Comparison of ENCODE assay signal across 22 cellular contexts in the genomic region with DNA sequence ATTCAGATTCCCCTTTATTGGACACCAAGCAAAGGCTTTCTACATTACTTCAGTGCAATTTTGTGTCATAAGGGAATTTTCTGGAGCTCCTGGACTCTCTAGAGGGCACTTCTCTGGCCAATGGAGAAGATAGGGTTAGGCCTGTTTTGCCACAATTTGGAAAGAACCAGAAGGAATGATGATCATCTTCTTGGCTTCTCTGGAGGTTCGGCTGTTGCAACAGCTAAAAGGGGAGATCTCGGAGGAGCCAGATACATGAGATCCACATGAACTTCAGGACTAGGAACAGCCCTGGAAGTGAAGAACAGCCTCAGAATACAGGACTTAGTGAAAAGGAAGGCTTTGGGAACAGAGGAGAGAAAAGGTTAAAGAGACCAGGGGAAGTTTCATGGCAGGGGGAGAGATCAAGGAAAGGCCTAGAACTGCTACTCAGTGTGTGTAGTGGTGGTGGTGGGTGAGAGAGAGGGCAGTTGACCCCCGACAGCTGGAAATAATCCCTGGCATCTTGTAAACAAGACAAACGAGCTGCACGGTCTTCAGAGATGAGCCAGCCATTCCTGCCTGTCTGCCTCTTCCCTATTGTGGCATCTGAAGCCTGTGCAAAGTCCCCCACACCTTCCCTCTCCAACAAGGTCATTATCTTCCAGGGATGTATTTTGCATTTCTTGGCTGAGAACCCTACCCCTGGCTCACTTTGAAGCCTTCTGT.
DNase-seq lines count a peak whose midpoint lies in the region; ATAC-seq, FAIRE-seq and TF ChIP-seq lines count a peak whose summit lies in the region.
"Had no signal": no experiment of that assay in that cellular context is flagged by ENCODE, and none has a peak within 500 bp of the region (broad histone marks: within the 10 kb centered on the region; RNA-seq: fewer than 3 reads in every experiment).

No MANE protein-coding gene starts in this region.

- H3K79me2 ChIP-seq in trophoblast cell (ENCODE audit: control insufficient read depth, insufficient read depth, low read length, poor library complexity): no peaks in the 10 kb centered on the region
- H3K79me2 ChIP-seq in neural progenitor cell (ENCODE audit: low read depth): no peaks in the 10 kb centered on the region

- H3K9ac ChIP-seq in trophoblast cell (ENCODE audit: low read length): no peak overlapping the region
- no peak overlapping the region for H3K9ac ChIP-seq in neural progenitor cell

- H3K4ac ChIP-seq in trophoblast cell (ENCODE audit: low read depth, low read length): peak overlapping the region; percentile 47

- DNase-seq in AG10803 (ENCODE audit: low read depth) (peak; percentile 40), RWPE2 (ENCODE audit: low spot score) (no peak), fibroblast of peridontal ligament (ENCODE audit: extremely low read depth) (peak; percentile 27), trophoblast cell (no peak), foreskin fibroblast (no peak), neural progenitor cell (ENCODE audit: low spot score) (no peak), SIG-M5 (lab: John Stamatoyannopoulos, UW) (no peak), small intestine (no peak)
- DNase-seq: activated CD4-positive, CD25-positive, alpha-beta regulatory T cell; activated T-cell treated with anti-CD3 and anti-CD28 coated beads, Interleukin-2, amount 50 U/mL, for 48 hours; CD8-positive, alpha-beta memory T cell; DND-41; H9; NCI-H1417; NCI-H2171; NCI-H748 treated with DMSO at 0.1 percent for 48 hours; OCI-M1; pancreas; stimulated activated CD4-positive, alpha-beta T cell treated with anti-CD3 and anti-CD28 coated beads, Interleukin-4, amount 100 ng/mL, for 24 hours had no signal

- peak overlapping the region; percentile 75 for H4K91ac ChIP-seq in trophoblast cell (ENCODE audit: low read depth, low read length)

- WGBS in trophoblast cell (ENCODE audit: extremely low coverage, insufficient coverage, insufficient read length): no CpG with 5 or more reads among the region's 5 CpGs
- WGBS in small intestine, 3 donors: 77 to 84% (median 78%) methylated on average over 5 of the region's 5 CpGs

- peak overlapping the region; percentile 8 for H2AFZ ChIP-seq in trophoblast cell (ENCODE audit: insufficient read depth, low read length, poor library complexity)
- no peak overlapping the region for H2AFZ ChIP-seq in neural progenitor cell (replicated peaks)

- no peak for ATAC-seq in RWPE2 (ENCODE audit: low read depth)
- ATAC-seq: pancreas had no signal

- H3K23ac ChIP-seq in trophoblast cell (ENCODE audit: low read length): no peak overlapping the region

- H3K9me3 ChIP-seq in RWPE2 (ENCODE audit: severe bottlenecking) (no peaks in the 10 kb centered on the region), trophoblast cell (ENCODE audit: insufficient read depth, low read depth, low read length) (peaks cover 3% of the 10 kb centered on the region), neural progenitor cell (ENCODE audit: low read depth) (no peaks in the 10 kb centered on the region), small intestine (ENCODE audit: control insufficient read depth, low read depth) (no peaks in the 10 kb centered on the region)
- H3K9me3 ChIP-seq: pancreas had no signal

- peak overlapping the region; percentile 19 for H3K18ac ChIP-seq in trophoblast cell (ENCODE audit: low read length)

- peaks cover 4% of the 10 kb centered on the region for H3K27me3 Mint-ChIP-seq in neural progenitor cell (ENCODE audit: insufficient read depth, low read depth)
- H3K27me3 Mint-ChIP-seq: activated naive CD8-positive, alpha-beta T cell; CD8-positive, alpha-beta memory T cell; dendritic cell treated with granulocyte-macrophage colony-stimulating factor and Interleukin-4, amounts not matched to agents 40 ng/mL and 50 ng/mL, for 4 days had no signal

- H3K27me3 ChIP-seq in RWPE2 (ENCODE audit: insufficient read depth, poor library complexity, severe bottlenecking) (no peaks in the 10 kb centered on the region), trophoblast cell (ENCODE audit: insufficient read depth, low read length) (no peaks in the 10 kb centered on the region), neural progenitor cell (no peaks in the 10 kb centered on the region), small intestine (ENCODE audit: control insufficient read depth in 2 of 2, insufficient read depth in 2 of 2, low read length in 2 of 2) (no peaks in the 10 kb centered on the region)
- H3K27me3 ChIP-seq: pancreas had no signal

- no peak for TF ChIP-seq CTCF in AG10803 (conservative IDR thresholded peaks at IDR 0.05; ENCODE audit: low read length)
- no peak for TF ChIP-seq CTCF in RWPE2 (IDR thresholded peaks at IDR 0.05; ENCODE audit: poor library complexity, severe bottlenecking)
- TF ChIP-seq CTCF in foreskin fibroblast (IDR thresholded peaks at IDR 0.05; ENCODE audit: low read depth, low read length): no peak
- no peak for TF ChIP-seq CTCF in neural progenitor cell (IDR thresholded peaks at IDR 0.05)

- H3K4me2 ChIP-seq in trophoblast cell (ENCODE audit: low read length): no peak overlapping the region
- H3K4me2 ChIP-seq in neural progenitor cell: no peak overlapping the region

- H3K27ac Mint-ChIP-seq in neural progenitor cell: no peak overlapping the region
- H3K27ac Mint-ChIP-seq: activated naive CD8-positive, alpha-beta T cell; dendritic cell treated with granulocyte-macrophage colony-stimulating factor and Interleukin-4, amounts not matched to agents 40 ng/mL and 50 ng/mL, for 4 days had no signal

- H2BK12ac ChIP-seq in trophoblast cell (ENCODE audit: low read length): peak overlapping the region; percentile 75

- H3K4me3 ChIP-seq in AG10803 (ENCODE audit: low read length): no peak overlapping the region
- no peak overlapping the region for H3K4me3 ChIP-seq in RWPE2 (ENCODE audit: severe bottlenecking)
- H3K4me3 ChIP-seq in trophoblast cell (ENCODE audit: low read depth, low read length): no peak overlapping the region
- H3K4me3 ChIP-seq in foreskin fibroblast (ENCODE audit: low read depth in 1 of 2, low read length in 2 of 2): no peak overlapping the region
- H3K4me3 ChIP-seq in neural progenitor cell: no peak overlapping the region
- no peak overlapping the region for H3K4me3 ChIP-seq in small intestine (ENCODE audit: low read depth in 1 of 2, low read length in 2 of 2)
- H3K4me3 ChIP-seq: pancreas, SK-N-MC had no signal

- no peaks in the 10 kb centered on the region for H4K20me1 ChIP-seq in neural progenitor cell (ENCODE audit: low read depth)

- no peaks in the 10 kb centered on the region for H3F3A ChIP-seq in neural progenitor cell (ENCODE audit: low read depth)

- peaks cover 22% of the 10 kb centered on the region for H3K4me1 ChIP-seq in RWPE2 (ENCODE audit: insufficient read depth, poor library complexity, severe bottlenecking)
- H3K4me1 ChIP-seq in trophoblast cell (ENCODE audit: control insufficient read depth in 1 of 2, insufficient read depth in 2 of 2, low read length in 2 of 2): peaks cover 18 to 19% of the 10 kb centered on the region in 2 experiments
- H3K4me1 ChIP-seq in neural progenitor cell: peaks cover 18% of the 10 kb centered on the region
- no peaks in the 10 kb centered on the region for H3K4me1 ChIP-seq in small intestine (ENCODE audit: control insufficient read depth in 2 of 2, insufficient read depth in 1 of 2, low read depth in 1 of 2, low read length in 1 of 2)

- H4K8ac ChIP-seq in trophoblast cell (ENCODE audit: low read depth, low read length): peak overlapping the region; percentile 4

- peak overlapping the region; percentile 58 for H2BK5ac ChIP-seq in trophoblast cell (ENCODE audit: low read depth, low read length, poor library complexity)

- H3K27ac ChIP-seq in RWPE2 (ENCODE audit: poor library complexity, severe bottlenecking) (peak overlapping the region; percentile 70), trophoblast cell (ENCODE audit: low read depth, low read length) (no peak overlapping the region), neural progenitor cell (no peak overlapping the region), small intestine (ENCODE audit: low read depth in 1 of 2, low read length in 1 of 2) (peak overlapping the region in 1 of 2 donors; percentile 37)
- H3K27ac ChIP-seq: SK-N-MC had no signal

- H3K36me3 ChIP-seq in RWPE2 (ENCODE audit: low read depth) (no peaks in the 10 kb centered on the region), trophoblast cell (ENCODE audit: control insufficient read depth in 1 of 2, insufficient read depth in 2 of 2, low read length in 2 of 2) (no peaks in the 10 kb centered on the region), neural progenitor cell (no peaks in the 10 kb centered on the region), small intestine (ENCODE audit: control insufficient read depth in 2 of 2, insufficient read depth in 2 of 2, low read length in 2 of 2) (no peaks in the 10 kb centered on the region)
- H3K36me3 ChIP-seq: pancreas had no signal

- H2AK5ac ChIP-seq in trophoblast cell (ENCODE audit: low read length): peak overlapping the region; percentile 39

- no peak for FAIRE-seq in small intestine (lab: Jason Lieb, UNC)
- FAIRE-seq: pancreas had no signal

- no peaks in the 10 kb centered on the region for H3K36me3 Mint-ChIP-seq in neural progenitor cell
- H3K36me3 Mint-ChIP-seq: activated naive CD8-positive, alpha-beta T cell had no signal

- H4K12ac ChIP-seq in trophoblast cell (ENCODE audit: low read depth, low read length): no peak overlapping the region

- peaks cover 42% of the 10 kb centered on the region for H3K79me1 ChIP-seq in trophoblast cell (ENCODE audit: low read length)

- H3K4me3 Mint-ChIP-seq in neural progenitor cell: no peak overlapping the region
- H3K4me3 Mint-ChIP-seq: activated naive CD8-positive, alpha-beta T cell; CD8-positive, alpha-beta memory T cell; dendritic cell treated with granulocyte-macrophage colony-stimulating factor and Interleukin-4, amounts not matched to agents 40 ng/mL and 50 ng/mL, for 4 days; H9 had no signal

- no peaks in the 10 kb centered on the region for H3K9me3 Mint-ChIP-seq in neural progenitor cell
- H3K9me3 Mint-ChIP-seq: CD8-positive, alpha-beta memory T cell; dendritic cell treated with granulocyte-macrophage colony-stimulating factor and Interleukin-4, amounts not matched to agents 40 ng/mL and 50 ng/mL, for 4 days; H9 had no signal

- H3K14ac ChIP-seq in trophoblast cell (ENCODE audit: low read length): peak overlapping the region; percentile 59

- H2BK120ac ChIP-seq in trophoblast cell (ENCODE audit: insufficient read depth, low read length, poor library complexity): peak overlapping the region; percentile 78

- H3K4me1 Mint-ChIP-seq in neural progenitor cell: peaks cover 25% of the 10 kb centered on the region

Comparison
In these comparisons a context has a peak if more than half of its experiments do, and no peak if none do; other contexts are left out.
1. DNase-seq: peak in AG10803 (single experiment) and fibroblast of peridontal ligament (single experiment); none in RWPE2 (single experiment), trophoblast cell (0 of 2), foreskin fibroblast (0 of 2), neural progenitor cell (single experiment), SIG-M5 (single experiment) and small intestine (single experiment).